20 cellular contexts compared by ENCODE assay signal in the genomic region with DNA sequence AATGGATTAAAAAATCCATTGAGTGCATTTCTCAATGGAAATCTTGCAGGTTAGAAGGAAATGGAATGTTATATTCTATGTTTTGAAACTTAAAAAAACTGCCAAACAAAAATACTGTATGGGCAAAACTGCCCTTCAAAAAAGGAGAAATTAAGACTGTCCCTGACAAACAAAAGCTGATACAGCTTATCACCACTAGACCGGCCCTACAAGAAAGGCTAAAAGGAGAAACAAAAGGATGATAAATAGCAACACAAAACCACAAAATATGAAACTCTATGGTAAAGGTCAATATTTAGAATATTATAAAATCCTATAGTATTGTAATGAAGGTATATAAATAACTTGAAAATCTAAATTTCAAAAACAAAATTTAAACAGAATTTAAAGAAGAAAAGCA.
"Had no signal": no experiment of that assay in that cellular context is flagged by ENCODE, and none has a peak within 500 bp of the region (broad histone marks: within the 10 kb centered on the region; RNA-seq: fewer than 3 reads in every experiment).

No MANE protein-coding gene starts in this region.

- H3K9me3 ChIP-seq: esophagus squamous epithelium, ovary, tibial nerve had no signal

- H3K36me3 ChIP-seq: ovary, right lobe of liver had no signal

- DNase-seq: activated CD4-positive, alpha-beta memory T cell treated with anti-CD3 and anti-CD28 coated beads, Interleukin-2, amount 10 ng/mL, durations not matched to agents 7 days and 5 days; activated CD4-positive, alpha-beta T cell treated with anti-CD3 and anti-CD28 coated beads for 1 hour; activated CD4-positive, alpha-beta T cell treated with anti-CD3 and anti-CD28 coated beads, Interleukin-2, amount 10 ng/mL, durations not matched to agents 7 days and 5 days; activated naive CD8-positive, alpha-beta T cell treated with anti-CD3 and anti-CD28 coated beads, Interleukin-2, amount 50 U/mL, for 24 hours; activated T-cell treated with anti-CD3 and anti-CD28 coated beads, Interleukin-2, amount 50 U/mL, for 48 hours; amygdala; caudate nucleus; effector CD4-positive, alpha-beta T cell; esophagus squamous epithelium; foreskin melanocyte; islet precursor cell; left colon; mammary epithelial cell; ovary; right lobe of liver; stimulated activated CD4-positive, alpha-beta T cell treated with anti-CD3 and anti-CD28 coated beads, Interleukin-2, amount 100 ng/mL, for 48 hours; stimulated activated naive CD4-positive, alpha-beta T cell treated with Interleukin-2 at 50 U/mL for 16 hours; T-helper 2 cell had no signal

- H3K4me3 ChIP-seq: esophagus squamous epithelium, ovary, right lobe of liver, tibial nerve had no signal

- H3K27me3 ChIP-seq: esophagus squamous epithelium, ovary, right lobe of liver, tibial nerve had no signal

- H3K27ac ChIP-seq: epithelial cell of prostate, esophagus squamous epithelium, ovary, right lobe of liver, tibial nerve had no signal

- H3K4me1 ChIP-seq: right lobe of liver, tibial nerve had no signal
